ENCODE assay signal across 19 cellular contexts in genomic region chr13:27969866-27970229, GRCh38. TPM values are rescaled to one million over a fixed set of nuclear protein-coding genes. Genes with fewer than 3 reads are reported as not detected.
DNase-seq lines count a peak whose midpoint lies in the region; FAIRE-seq and TF ChIP-seq lines count a peak whose summit lies in the region.
"Had no signal": no experiment of that assay in that cellular context is flagged by ENCODE, and none has a peak within 500 bp of the region (broad histone marks: within the 10 kb centered on the region; RNA-seq: fewer than 3 reads in every experiment).

No MANE protein-coding gene starts in this region.

- H3K36me3 ChIP-seq in hepatocyte (replicated peaks; ENCODE audit: insufficient read depth, low read depth), result no peaks in the 10 kb centered on the region
- no peaks in the 10 kb centered on the region for H3K36me3 ChIP-seq in small intestine (ENCODE audit: control insufficient read depth in 2 of 2, insufficient read depth in 2 of 2, low read length in 2 of 2)
- H3K36me3 ChIP-seq: sigmoid colon, stomach, tibial artery had no signal

- no peaks in the 10 kb centered on the region for H3K9me2 ChIP-seq in hepatocyte (replicated peaks; ENCODE audit: insufficient read depth)

- DNase-seq in activated CD4-positive, alpha-beta T cell treated with anti-CD3 and anti-CD28 coated beads, Interleukin-2, amount 10 ng/mL, durations not matched to agents 24 days and 14 days, result no peak
- DNase-seq in activated CD4-positive, alpha-beta T cell treated with anti-CD3 and anti-CD28 coated beads for 4 hours, result no peak
- no peak for DNase-seq in hepatocyte (ENCODE audit: low spot score)
- no peak for DNase-seq in small intestine
- DNase-seq in NCI-H446 (lab: John Stamatoyannopoulos, UW), result no peak
- no peak for DNase-seq in iPS-NIHi7 (ENCODE audit: extremely low spot score)
- no peak for DNase-seq in kidney glomerular epithelial cell (lab: John Stamatoyannopoulos, UW)
- DNase-seq: CD8-positive, alpha-beta memory T cell; DMS153; NCI-H1092; NCI-H2227 treated with DMSO at 0.1 percent for 48 hours; sigmoid colon; T1000 had no signal

- H3K4me3 ChIP-seq in hepatocyte (no peak overlapping the region), small intestine (ENCODE audit: low read depth in 1 of 2, low read length in 2 of 2) (peak overlapping the region in 1 of 2 donors; percentile 21)
- H3K4me3 ChIP-seq: sigmoid colon, tibial artery had no signal

- peaks cover 98% of the 10 kb centered on the region for H3K27me3 ChIP-seq in hepatocyte
- peaks cover 0 to 50% of the 10 kb centered on the region in 2 donors for H3K27me3 ChIP-seq in small intestine (ENCODE audit: control insufficient read depth in 2 of 2, insufficient read depth in 2 of 2, low read length in 2 of 2)

- peaks cover 6% of the 10 kb centered on the region for H4K20me1 ChIP-seq in hepatocyte (ENCODE audit: insufficient read depth, poor library complexity, severe bottlenecking)

- peaks cover 4% of the 10 kb centered on the region for H3K4me1 Mint-ChIP-seq in activated CD4-positive, alpha-beta T cell treated with anti-CD3 and anti-CD28 coated beads, Interleukin-2, amount 10 ng/mL, durations not matched to agents 24 days and 14 days
- peaks cover 13 to 19% (median 18%) of the 10 kb centered on the region in 3 donors for H3K4me1 Mint-ChIP-seq in IgD-negative memory B cell

- no peak for FAIRE-seq in small intestine (lab: Jason Lieb, UNC)
- FAIRE-seq: GM19239 had no signal

- peak overlapping the region; percentile 63 for H3K4me2 ChIP-seq in hepatocyte

- peaks cover 2% of the 10 kb centered on the region for H3K36me3 Mint-ChIP-seq in activated CD4-positive, alpha-beta T cell treated with anti-CD3 and anti-CD28 coated beads, Interleukin-2, amount 10 ng/mL, durations not matched to agents 24 days and 14 days (ENCODE audit: low read depth)
- H3K36me3 Mint-ChIP-seq in IgD-negative memory B cell, result no peaks in the 10 kb centered on the region
- H3K36me3 Mint-ChIP-seq: CD8-positive, alpha-beta memory T cell; natural killer cell treated with Interleukin-12 subunit alpha and Interleukin-12 subunit beta and Interleukin-15 and Interleukin-18, amount 100 ng/mL, for 72 hours had no signal

- intact Hi-C loops in activated CD4-positive, alpha-beta T cell treated with anti-CD3 and anti-CD28 coated beads, Interleukin-2, amount 10 ng/mL, durations not matched to agents 24 days and 14 days (cut with micrococcal nuclease), result no loop called here

- H3K79me2 ChIP-seq in hepatocyte, result peaks cover 51% of the 10 kb centered on the region

- H3K27me3 Mint-ChIP-seq in activated CD4-positive, alpha-beta T cell treated with anti-CD3 and anti-CD28 coated beads, Interleukin-2, amount 10 ng/mL, durations not matched to agents 24 days and 14 days, result peaks cover 79% of the 10 kb centered on the region
- peaks cover 74% of the 10 kb centered on the region for H3K27me3 Mint-ChIP-seq in IgD-negative memory B cell

- TF ChIP-seq CTCF in hepatocyte (IDR thresholded peaks at IDR 0.05; ENCODE audit: poor library complexity), result no peak

- peak overlapping the region; percentile 87 for H3K27ac ChIP-seq in hepatocyte
- H3K27ac ChIP-seq in small intestine (ENCODE audit: low read depth in 1 of 2, low read length in 1 of 2), result peak overlapping the region; percentile 78 to 95
- H3K27ac ChIP-seq: sigmoid colon, stomach, tibial artery had no signal

- H2AFZ ChIP-seq in hepatocyte, result no peak overlapping the region

- peaks cover 3% of the 10 kb centered on the region for H3K9me3 Mint-ChIP-seq in activated CD4-positive, alpha-beta T cell treated with anti-CD3 and anti-CD28 coated beads, Interleukin-2, amount 10 ng/mL, durations not matched to agents 24 days and 14 days
- H3K9me3 Mint-ChIP-seq in IgD-negative memory B cell, result peaks cover 0 to 1% (median 0%) of the 10 kb centered on the region in 3 donors
- H3K9me3 Mint-ChIP-seq: CD8-positive, alpha-beta memory T cell; natural killer cell treated with Interleukin-12 subunit alpha and Interleukin-12 subunit beta and Interleukin-15 and Interleukin-18, amount 100 ng/mL, for 72 hours had no signal

- WGBS in hepatocyte (ENCODE audit: low lambda C conversion rate, missing lambda C conversion rate), result 12% methylated on average over 7 of the region's 7 CpGs
- WGBS in small intestine, 3 donors, result 3 to 19% (median 8%) methylated on average over 7 of the region's 7 CpGs

- no peaks in the 10 kb centered on the region for H3K9me3 ChIP-seq in hepatocyte (ENCODE audit: low read depth)
- H3K9me3 ChIP-seq in small intestine (ENCODE audit: control insufficient read depth, low read depth), result no peaks in the 10 kb centered on the region
- H3K9me3 ChIP-seq: sigmoid colon, stomach, tibial artery had no signal

- no peak overlapping the region for H3K4me3 Mint-ChIP-seq in activated CD4-positive, alpha-beta T cell treated with anti-CD3 and anti-CD28 coated beads, Interleukin-2, amount 10 ng/mL, durations not matched to agents 24 days and 14 days
- H3K4me3 Mint-ChIP-seq in IgD-negative memory B cell, result peak overlapping the region in 3 of 4 donors; percentile 25 to 88 (median 68)
- H3K4me3 Mint-ChIP-seq: natural killer cell treated with Interleukin-12 subunit alpha and Interleukin-12 subunit beta and Interleukin-15 and Interleukin-18, amount 100 ng/mL, for 72 hours had no signal

- H3K4me1 ChIP-seq in hepatocyte (ENCODE audit: insufficient read depth), result peaks cover 10% of the 10 kb centered on the region
- peaks cover 2 to 6% of the 10 kb centered on the region in 2 donors for H3K4me1 ChIP-seq in small intestine (ENCODE audit: control insufficient read depth in 2 of 2, insufficient read depth in 1 of 2, low read depth in 1 of 2, low read length in 1 of 2)

- H3K27ac Mint-ChIP-seq in activated CD4-positive, alpha-beta T cell treated with anti-CD3 and anti-CD28 coated beads, Interleukin-2, amount 10 ng/mL, durations not matched to agents 24 days and 14 days, result peak overlapping the region; percentile 82
- peak overlapping the region; percentile 32 to 62 (median 58) for H3K27ac Mint-ChIP-seq in IgD-negative memory B cell
- H3K27ac Mint-ChIP-seq: CD8-positive, alpha-beta memory T cell; natural killer cell treated with Interleukin-12 subunit alpha and Interleukin-12 subunit beta and Interleukin-15 and Interleukin-18, amount 100 ng/mL, for 72 hours had no signal

RNA-seq across cellular contexts. Expression of gene CDX2, which starts 0.7 kb away (rescaled TPM):
- not detected in 2 replicates for total RNA-seq in activated CD4-positive, alpha-beta T cell treated with anti-CD3 and anti-CD28 coated beads, Interleukin-2, amount 10 ng/mL, durations not matched to agents 24 days and 14 days
- polyA plus RNA-seq in IgD-negative memory B cell (not detected), hepatocyte (52.4 and 60.6 TPM in 2 replicates), small intestine (10 to 100 TPM; 66.2 to 94.2 (median 92.5) TPM)
- total RNA-seq in hepatocyte, result 34.6 and 40.0 TPM in 2 replicates
- total RNA-seq: CD8-positive, alpha-beta memory T cell; natural killer cell treated with Interleukin-12 subunit alpha and Interleukin-12 subunit beta and Interleukin-15 and Interleukin-18, amount 100 ng/mL, for 72 hours; sigmoid colon had no signal
- polyA plus RNA-seq: CD8-positive, alpha-beta memory T cell had no signal

RNA-seq across cellular contexts. Expression of gene URAD, which starts 18.6 kb away (rescaled TPM):
- not detected in 2 replicates for total RNA-seq in activated CD4-positive, alpha-beta T cell treated with anti-CD3 and anti-CD28 coated beads, Interleukin-2, amount 10 ng/mL, durations not matched to agents 24 days and 14 days
- polyA plus RNA-seq in IgD-negative memory B cell (not detected), hepatocyte (35.7 and 38.1 TPM in 2 replicates), small intestine (10 to 100 TPM; 12.5 to 51.3 (median 16.8) TPM)
- 13.5 and 18.2 TPM in 2 replicates for total RNA-seq in hepatocyte
- total RNA-seq: CD8-positive, alpha-beta memory T cell; G401; natural killer cell treated with Interleukin-12 subunit alpha and Interleukin-12 subunit beta and Interleukin-15 and Interleukin-18, amount 100 ng/mL, for 72 hours; sigmoid colon had no signal
- polyA plus RNA-seq: CD8-positive, alpha-beta memory T cell had no signal

RNA-seq across cellular contexts. Expression of gene PDX1, which starts 50.0 kb away (rescaled TPM):
- not detected in 2 replicates for total RNA-seq in activated CD4-positive, alpha-beta T cell treated with anti-CD3 and anti-CD28 coated beads, Interleukin-2, amount 10 ng/mL, durations not matched to agents 24 days and 14 days
- not detected for polyA plus RNA-seq in IgD-negative memory B cell
- total RNA-seq in hepatocyte, result 0.20 and 1.3 TPM in 2 replicates
- 0.95 and 1.8 TPM in 2 replicates for polyA plus RNA-seq in hepatocyte
- 10 to 100 TPM; 18.8 to 47.6 (median 43.8) TPM for polyA plus RNA-seq in small intestine
- total RNA-seq: CD8-positive, alpha-beta memory T cell; G401; natural killer cell treated with Interleukin-12 subunit alpha and Interleukin-12 subunit beta and Interleukin-15 and Interleukin-18, amount 100 ng/mL, for 72 hours; sigmoid colon had no signal
- polyA plus RNA-seq: CD8-positive, alpha-beta memory T cell had no signal

Comparison
In these comparisons a context has a peak if more than half of its experiments do, and no peak if none do; other contexts are left out.
1. RNA of gene CDX2, which starts 0.7 kb away (polyA plus RNA-seq): 66.2 to 94.2 TPM in small intestine and 52.4 to 60.6 TPM in hepatocyte; not detected in IgD-negative memory B cell (single experiment); every median in the first group is over 10 times any median in the second.
2. RNA of gene URAD, which starts 18.6 kb away (polyA plus RNA-seq): 35.7 to 38.1 TPM in hepatocyte and 12.5 to 51.3 TPM in small intestine; not detected in IgD-negative memory B cell (single experiment); every median in the first group is over 10 times any median in the second.